Comparison of ENCODE assay signal across 7 cellular contexts in the genomic region with DNA sequence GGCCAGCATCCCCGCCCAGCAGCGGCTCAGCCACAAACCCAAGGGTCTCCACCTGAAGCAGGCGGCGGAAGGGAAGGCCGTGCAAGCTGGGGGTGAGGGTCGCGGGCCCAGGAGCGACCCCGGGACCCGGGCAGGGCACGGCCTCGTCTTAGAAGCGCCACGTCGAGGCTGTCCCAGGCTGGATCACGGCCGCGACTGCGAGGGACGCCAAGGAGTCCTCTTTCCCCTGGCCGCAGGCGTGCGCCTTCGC. TPM values are rescaled to one million over a fixed set of nuclear protein-coding genes. Genes with fewer than 3 reads are reported as not detected.
A peak's percentile ranks its signal among the peaks of the same experiment; 100 is the strongest.
DNase-seq lines count a peak whose midpoint lies in the region; ATAC-seq and TF ChIP-seq lines count a peak whose summit lies in the region.

No MANE protein-coding gene starts in this region.

- no peak for DNase-seq in activated T-helper 2 cell treated with anti-CD3 and anti-CD28 coated beads, Interferon-gamma antibody, Interleukin-2, Interleukin-4, amounts not matched to agents 10 μg/mL and 5 μg/mL and 100 μg/mL, durations not matched to agents 14 hours and 24 hours and 36 hours (ENCODE audit: low spot score)
- no peak for DNase-seq in immature natural killer cell
- no peak for DNase-seq in suprapubic skin (ENCODE audit: low spot score in 2 of 2)
- no peak for DNase-seq in DMS53 treated with DMSO at 0.1 percent for 48 hours (lab: John Stamatoyannopoulos, UW; ENCODE audit: unreplicated experiment)
- no peak for DNase-seq in SHP77 (lab: John Stamatoyannopoulos, UW)
- DNase-seq in RKO (ENCODE audit: low spot score), result no peak

- peak; percentile 18 for ATAC-seq in HG02588 (IDR thresholded peaks at IDR 0.05; ENCODE audit: unreplicated experiment)

- H3K4me3 ChIP-seq in suprapubic skin, result peak overlapping the region; percentile 97

- peaks cover 11% of the 10 kb centered on the region for H3K36me3 ChIP-seq in suprapubic skin

- peak overlapping the region; percentile 87 for H3K4me3 Mint-ChIP-seq in activated T-helper 2 cell treated with anti-CD3 and anti-CD28 coated beads, Interferon-gamma antibody, Interleukin-2, Interleukin-4, amounts not matched to agents 10 μg/mL and 5 μg/mL and 100 μg/mL, durations not matched to agents 14 hours and 24 hours and 36 hours (ENCODE audit: low read depth)
- H3K4me3 Mint-ChIP-seq in immature natural killer cell, result peak overlapping the region; percentile 80 to 89 (median 88)

- H3K36me3 Mint-ChIP-seq in activated T-helper 2 cell treated with anti-CD3 and anti-CD28 coated beads, Interferon-gamma antibody, Interleukin-2, Interleukin-4, amounts not matched to agents 10 μg/mL and 5 μg/mL and 100 μg/mL, durations not matched to agents 14 hours and 24 hours and 36 hours (ENCODE audit: low read depth), result peaks cover 34% of the 10 kb centered on the region
- peaks cover 0 to 4% (median 3%) of the 10 kb centered on the region in 3 donors for H3K36me3 Mint-ChIP-seq in immature natural killer cell

- H3K27ac ChIP-seq in suprapubic skin, result no peak overlapping the region

- peak overlapping the region; percentile 58 for H3K27ac Mint-ChIP-seq in activated T-helper 2 cell treated with anti-CD3 and anti-CD28 coated beads, Interferon-gamma antibody, Interleukin-2, Interleukin-4, amounts not matched to agents 10 μg/mL and 5 μg/mL and 100 μg/mL, durations not matched to agents 14 hours and 24 hours and 36 hours
- peak overlapping the region in 2 of 6 donors; percentile 61 to 80 for H3K27ac Mint-ChIP-seq in immature natural killer cell

- H3K27me3 Mint-ChIP-seq in activated T-helper 2 cell treated with anti-CD3 and anti-CD28 coated beads, Interferon-gamma antibody, Interleukin-2, Interleukin-4, amounts not matched to agents 10 μg/mL and 5 μg/mL and 100 μg/mL, durations not matched to agents 14 hours and 24 hours and 36 hours (ENCODE audit: low read depth), result no peaks in the 10 kb centered on the region
- H3K27me3 Mint-ChIP-seq in immature natural killer cell (ENCODE audit: low read depth in 3 of 3), result peaks cover 0 to 10% (median 0%) of the 10 kb centered on the region in 3 donors

- H3K27me3 ChIP-seq in suprapubic skin, result no peaks in the 10 kb centered on the region

- no peaks in the 10 kb centered on the region for H3K9me3 Mint-ChIP-seq in activated T-helper 2 cell treated with anti-CD3 and anti-CD28 coated beads, Interferon-gamma antibody, Interleukin-2, Interleukin-4, amounts not matched to agents 10 μg/mL and 5 μg/mL and 100 μg/mL, durations not matched to agents 14 hours and 24 hours and 36 hours
- no peaks in the 10 kb centered on the region for H3K9me3 Mint-ChIP-seq in immature natural killer cell

- no peak for TF ChIP-seq CTCF in suprapubic skin (IDR thresholded peaks at IDR 0.05)

- WGBS in suprapubic skin, result 0% methylated on average over 2 of the region's 24 CpGs

- H3K4me1 ChIP-seq in suprapubic skin, result peaks cover 26% of the 10 kb centered on the region

- intact Hi-C loops in activated T-helper 2 cell treated with anti-CD3 and anti-CD28 coated beads, Interferon-gamma antibody, Interleukin-2, Interleukin-4, amounts not matched to agents 10 μg/mL and 5 μg/mL and 100 μg/mL, durations not matched to agents 14 hours and 24 hours and 36 hours (cut with micrococcal nuclease), result loop anchor here (2.0 to 5.0 kb wide), 3 partner anchors 84 to 161 kb away; partner anchors contain the start of genes ABCA3, ATP6V0C and RNPS1

- no peak for TF ChIP-seq EP300 in suprapubic skin (IDR thresholded peaks at IDR 0.05)

- no peak for TF ChIP-seq POLR2A in suprapubic skin (IDR thresholded peaks at IDR 0.05)

- H3K4me1 Mint-ChIP-seq in activated T-helper 2 cell treated with anti-CD3 and anti-CD28 coated beads, Interferon-gamma antibody, Interleukin-2, Interleukin-4, amounts not matched to agents 10 μg/mL and 5 μg/mL and 100 μg/mL, durations not matched to agents 14 hours and 24 hours and 36 hours (ENCODE audit: low read depth), result peaks cover 27% of the 10 kb centered on the region
- H3K4me1 Mint-ChIP-seq in immature natural killer cell, result peaks cover 19 to 20% of the 10 kb centered on the region in 2 donors

- H3K9me3 ChIP-seq in suprapubic skin, result no peaks in the 10 kb centered on the region

RNA-seq across cellular contexts. Expression of gene CCNF, which starts 0.5 kb away (rescaled TPM):
- total RNA-seq in activated T-helper 2 cell treated with anti-CD3 and anti-CD28 coated beads, Interferon-gamma antibody, Interleukin-2, Interleukin-4, amounts not matched to agents 10 μg/mL and 5 μg/mL and 100 μg/mL, durations not matched to agents 14 hours and 24 hours and 36 hours, result 48.4 and 48.9 TPM in 2 replicates
- 10 to 100 TPM in 1 of 3 donors, 1 to 10 TPM in 2; 1.5 to 10.9 (median 4.5) TPM for polyA plus RNA-seq in immature natural killer cell
- total RNA-seq in suprapubic skin, result 10 to 100 TPM in 2 of 4 donors, 1 to 10 TPM in 2; 6.8 to 12.4 (median 10.1) TPM

RNA-seq across cellular contexts. Expression of gene TEDC2, which starts 31.2 kb away (rescaled TPM):
- 31.8 and 34.6 TPM in 2 replicates for total RNA-seq in activated T-helper 2 cell treated with anti-CD3 and anti-CD28 coated beads, Interferon-gamma antibody, Interleukin-2, Interleukin-4, amounts not matched to agents 10 μg/mL and 5 μg/mL and 100 μg/mL, durations not matched to agents 14 hours and 24 hours and 36 hours
- under 1 TPM in 2 of 3 donors, not detected in 1; 0.22 to 0.85 TPM for polyA plus RNA-seq in immature natural killer cell
- total RNA-seq in suprapubic skin, result 1 to 10 TPM in 3 of 4 donors, not detected in 1; 1.4 to 2.2 (median 1.6) TPM

RNA-seq across cellular contexts. Expression of gene NTN3, which starts 42.4 kb away (rescaled TPM):
- 0.28 TPM in 1 of 2 replicates, not detected in the other for total RNA-seq in activated T-helper 2 cell treated with anti-CD3 and anti-CD28 coated beads, Interferon-gamma antibody, Interleukin-2, Interleukin-4, amounts not matched to agents 10 μg/mL and 5 μg/mL and 100 μg/mL, durations not matched to agents 14 hours and 24 hours and 36 hours
- not detected for polyA plus RNA-seq in immature natural killer cell
- total RNA-seq in suprapubic skin, result not detected

RNA-seq across cellular contexts. Expression of gene TBC1D24, which starts 46.2 kb away (rescaled TPM):
- 19.6 and 21.4 TPM in 2 replicates for total RNA-seq in activated T-helper 2 cell treated with anti-CD3 and anti-CD28 coated beads, Interferon-gamma antibody, Interleukin-2, Interleukin-4, amounts not matched to agents 10 μg/mL and 5 μg/mL and 100 μg/mL, durations not matched to agents 14 hours and 24 hours and 36 hours
- polyA plus RNA-seq in immature natural killer cell, result 1 to 10 TPM; 1.1 to 4.5 (median 2.4) TPM
- 10 to 100 TPM; 10.8 to 23.6 (median 16.5) TPM for total RNA-seq in suprapubic skin

Comparison
In these comparisons a context has a peak if more than half of its experiments do, and no peak if none do; other contexts are left out.
1. RNA of gene TEDC2, which starts 31.2 kb away (total RNA-seq): 31.8 to 34.6 TPM in activated T-helper 2 cell treated with anti-CD3 and anti-CD28 coated beads, Interferon-gamma antibody, Interleukin-2, Interleukin-4, amounts not matched to agents 10 μg/mL and 5 μg/mL and 100 μg/mL, durations not matched to agents 14 hours and 24 hours and 36 hours; 1.4 to 2.2 TPM in suprapubic skin; every median in the first group is over 10 times any median in the second.